In genomic region chr2:25119263-25119662, GRCh38 we compare ENCODE assay signal across 11 cellular contexts. TPM values are rescaled to one million over a fixed set of nuclear protein-coding genes. Genes with fewer than 3 reads are reported as not detected.
"Had no signal": no experiment of that assay in that cellular context is flagged by ENCODE, and none has a peak within 500 bp of the region (broad histone marks: within the 10 kb centered on the region; RNA-seq: fewer than 3 reads in every experiment).

No MANE protein-coding gene starts in this region.

- H3K4me2 ChIP-seq: GM23338, KMS-11 had no signal

- H2AFZ ChIP-seq: GM23338 had no signal

- H3K4me1 Mint-ChIP-seq: GM23338 had no signal

- H3K9ac ChIP-seq: KMS-11 had no signal

- DNase-seq: HFFc6, IMR-90, KBM-7 had no signal

- H3K36me3 ChIP-seq: HAP-1 had no signal

- FAIRE-seq: H1, H54 had no signal

- H3K4me3 Mint-ChIP-seq: GM23338, HFFc6 had no signal

- H3K27ac ChIP-seq: HL-60, KMS-11 had no signal

- H3K27ac Mint-ChIP-seq: GM23338, HFFc6 had no signal

- H3K4me3 ChIP-seq: GM23338, HAP-1 had no signal

- H3K9me3 Mint-ChIP-seq: GM23338, HFFc6 had no signal

- H3K4me1 ChIP-seq: HAP-1 had no signal

- H3K9me3 ChIP-seq: HAP-1 had no signal

- ATAC-seq: GM23338, HCT116 had no signal

RNA-seq across cellular contexts. Expression of gene POMC, which starts 49.1 kb away (rescaled TPM):
- total RNA-seq: HFFc6, HT1080, IMR-90 had no signal
